ENCODE assay signal across 15 cellular contexts in genomic region chr17:44807093-44807816, GRCh38. TPM values are rescaled to one million over a fixed set of nuclear protein-coding genes. Genes with fewer than 3 reads are reported as not detected.
DNase-seq lines count a peak whose midpoint lies in the region; ATAC-seq and TF ChIP-seq lines count a peak whose summit lies in the region.
"Had no signal": no experiment of that assay in that cellular context is flagged by ENCODE, and none has a peak within 500 bp of the region (broad histone marks: within the 10 kb centered on the region; RNA-seq: fewer than 3 reads in every experiment).

No MANE protein-coding gene starts in this region.

- no peak for ATAC-seq in upper lobe of right lung
- ATAC-seq in natural killer cell, result no peak

- no peak overlapping the region for H3K9ac ChIP-seq in BLaER1
- peak overlapping the region; percentile 58 for H3K9ac ChIP-seq in OCI-LY3 (ENCODE audit: low read length)

- H3K9me3 ChIP-seq in BLaER1 (no peaks in the 10 kb centered on the region), OCI-LY3 (ENCODE audit: insufficient read depth, low read length) (no peaks in the 10 kb centered on the region), ectodermal cell (ENCODE audit: control insufficient read depth, low read length) (no peaks in the 10 kb centered on the region), upper lobe of right lung (no peaks in the 10 kb centered on the region)

- peak overlapping the region; percentile 76 for H3K27ac Mint-ChIP-seq in nephron progenitor cell
- H3K27ac Mint-ChIP-seq in natural killer cell, result no peak overlapping the region

- DNase-seq in nephron progenitor cell (no peak), upper lobe of right lung (no peak), natural killer cell (no peak)
- DNase-seq in stimulated activated CD4-positive, alpha-beta T cell treated with anti-CD3 and anti-CD28 coated beads, Interleukin-15, amount 100 ng/mL, for 24 hours, result no peak
- DNase-seq in activated effector memory CD4-positive, alpha-beta T cell treated with Interleukin-2 at 50 U/mL for 16 hours, result no peak
- DNase-seq: DMS79, NCI-H1105 treated with DMSO at 0.1 percent for 48 hours, NCI-H2029, NCI-H510A treated with DMSO at 0.1 percent for 48 hours had no signal

- H3K36me3 ChIP-seq in BLaER1 (peaks cover 40% of the 10 kb centered on the region), OCI-LY3 (replicated peaks; ENCODE audit: low read depth, low read length) (peaks cover 25% of the 10 kb centered on the region), ectodermal cell (ENCODE audit: control insufficient read depth, insufficient read depth, low read length) (peaks cover 27% of the 10 kb centered on the region), upper lobe of right lung (no peaks in the 10 kb centered on the region)

- H3K79me2 ChIP-seq in OCI-LY3 (ENCODE audit: low read length), result peaks cover 44% of the 10 kb centered on the region

- intact Hi-C loops in upper lobe of right lung (cut with DNase I), result no loop called here
- intact Hi-C loops in natural killer cell (cut with micrococcal nuclease), result no loop called here

- no peaks in the 10 kb centered on the region for H3K9me3 Mint-ChIP-seq in nephron progenitor cell
- no peaks in the 10 kb centered on the region for H3K9me3 Mint-ChIP-seq in natural killer cell

- H3K4me3 ChIP-seq in BLaER1, result no peak overlapping the region
- peak overlapping the region; percentile 70 for H3K4me3 ChIP-seq in OCI-LY3 (ENCODE audit: low read length)
- H3K4me3 ChIP-seq in ectodermal cell (ENCODE audit: insufficient read depth, low read depth, low read length), result no peak overlapping the region
- H3K4me3 ChIP-seq in upper lobe of right lung, result no peak overlapping the region

- H3K4me3 Mint-ChIP-seq in nephron progenitor cell (no peak overlapping the region), natural killer cell (no peak overlapping the region)

- H3K36me3 Mint-ChIP-seq in nephron progenitor cell (ENCODE audit: low read depth), result peaks cover 73% of the 10 kb centered on the region
- no peaks in the 10 kb centered on the region for H3K36me3 Mint-ChIP-seq in natural killer cell

- no peaks in the 10 kb centered on the region for H3K4me1 Mint-ChIP-seq in nephron progenitor cell
- H3K4me1 Mint-ChIP-seq in natural killer cell, result no peaks in the 10 kb centered on the region

- H3K4me1 ChIP-seq in BLaER1 (peaks cover 27% of the 10 kb centered on the region), OCI-LY3 (ENCODE audit: low read length) (peaks cover 25% of the 10 kb centered on the region), ectodermal cell (ENCODE audit: control insufficient read depth, insufficient read depth, low read length) (no peaks in the 10 kb centered on the region), upper lobe of right lung (no peaks in the 10 kb centered on the region)

- H4K20me1 ChIP-seq in BLaER1 (peaks cover 74% of the 10 kb centered on the region), OCI-LY3 (ENCODE audit: insufficient read depth, low read length) (peaks cover 5% of the 10 kb centered on the region; the same call in 1 of the 2 replicates)

- no peak for TF ChIP-seq CTCF in OCI-LY3 (IDR thresholded peaks at IDR 0.05; ENCODE audit: low read depth, low read length)
- TF ChIP-seq CTCF in nephron progenitor cell (IDR thresholded peaks at IDR 0.05), result no peak
- no peak for TF ChIP-seq CTCF in upper lobe of right lung (IDR thresholded peaks at IDR 0.05)
- TF ChIP-seq CTCF in natural killer cell (IDR thresholded peaks at IDR 0.05), result no peak

- H3K4me2 ChIP-seq in BLaER1 (peak overlapping the region; percentile 46), OCI-LY3 (ENCODE audit: low read length) (peak overlapping the region; percentile 95)

- H3K27ac ChIP-seq in BLaER1, result peak overlapping the region; percentile 12; the same call in 1 of the 2 replicates
- H3K27ac ChIP-seq in OCI-LY3 (ENCODE audit: low read length), result peak overlapping the region; percentile 83
- H3K27ac ChIP-seq in ectodermal cell (ENCODE audit: insufficient read depth, low read depth, low read length, poor library complexity, severe bottlenecking), result peak overlapping the region; percentile 36
- H3K27ac ChIP-seq in upper lobe of right lung, result no peak overlapping the region
- H3K27ac ChIP-seq: RWPE1 had no signal

- 97% methylated on average over 4 of the region's 4 CpGs for WGBS in ectodermal cell, 2 experiments

- H2AFZ ChIP-seq in OCI-LY3 (ENCODE audit: low read depth, low read length), result no peak overlapping the region

- H3K27me3 Mint-ChIP-seq in nephron progenitor cell (ENCODE audit: low read depth, poor library complexity) (no peaks in the 10 kb centered on the region), natural killer cell (ENCODE audit: low read depth in 2 of 2) (peaks cover 2 to 8% of the 10 kb centered on the region in 2 donors)

- no peaks in the 10 kb centered on the region for H3K27me3 ChIP-seq in BLaER1
- no peaks in the 10 kb centered on the region for H3K27me3 ChIP-seq in OCI-LY3 (ENCODE audit: low read depth, low read length)
- no peaks in the 10 kb centered on the region for H3K27me3 ChIP-seq in ectodermal cell (ENCODE audit: control insufficient read depth, insufficient read depth, low read length, poor library complexity, severe bottlenecking)
- H3K27me3 ChIP-seq in upper lobe of right lung, result no peaks in the 10 kb centered on the region

RNA-seq across cellular contexts. Expression of gene GJC1, which starts 22.8 kb away (rescaled TPM):
- polyA plus RNA-seq in ectodermal cell (2013, experiment 1 of 4), result 81.6 TPM
- 90.5 TPM for polyA plus RNA-seq in ectodermal cell (2013, experiment 2 of 4)
- 67.7 TPM for polyA plus RNA-seq in ectodermal cell (2013, experiment 3 of 4)
- 71.5 TPM for polyA plus RNA-seq in ectodermal cell (2013, experiment 4 of 4)
- total RNA-seq in upper lobe of right lung, result 22.8 TPM
- total RNA-seq in natural killer cell, result under 1 TPM in 1 of 3 donors, not detected in 2; 0.16 TPM

RNA-seq across cellular contexts. Expression of gene HIGD1B, which starts 40.4 kb away (rescaled TPM):
- not detected for polyA plus RNA-seq in ectodermal cell (2013, experiment 1 of 4)
- polyA plus RNA-seq in ectodermal cell (2013, experiment 2 of 4), result not detected
- not detected for polyA plus RNA-seq in ectodermal cell (2013, experiment 3 of 4)
- polyA plus RNA-seq in ectodermal cell (2013, experiment 4 of 4), result not detected
- total RNA-seq in upper lobe of right lung (36.4 TPM), natural killer cell (not detected)
- total RNA-seq: G401, SK-MEL-5 had no signal

RNA-seq across cellular contexts. Expression of gene ADAM11, which starts 48.5 kb away (rescaled TPM):
- 9.5 TPM for polyA plus RNA-seq in ectodermal cell (2013, experiment 1 of 4)
- 9.9 TPM for polyA plus RNA-seq in ectodermal cell (2013, experiment 2 of 4)
- 6.6 TPM for polyA plus RNA-seq in ectodermal cell (2013, experiment 3 of 4)
- polyA plus RNA-seq in ectodermal cell (2013, experiment 4 of 4), result 7.2 TPM
- total RNA-seq in upper lobe of right lung (0.43 TPM), natural killer cell (under 1 TPM; 0.18 to 0.28 (median 0.28) TPM)

Comparison
In these comparisons a context has a peak if more than half of its experiments do, and no peak if none do; other contexts are left out.
1. RNA of gene GJC1, which starts 22.8 kb away (total RNA-seq): 22.8 TPM in upper lobe of right lung (single experiment); 0.16 TPM in natural killer cell; every median in the first group is over 10 times any median in the second.
2. RNA of gene HIGD1B, which starts 40.4 kb away (total RNA-seq): 36.4 TPM in upper lobe of right lung (single experiment); not detected in natural killer cell; every median in the first group is over 10 times any median in the second.